Comparison of ENCODE assay signal across 28 cellular contexts in the genomic region with DNA sequence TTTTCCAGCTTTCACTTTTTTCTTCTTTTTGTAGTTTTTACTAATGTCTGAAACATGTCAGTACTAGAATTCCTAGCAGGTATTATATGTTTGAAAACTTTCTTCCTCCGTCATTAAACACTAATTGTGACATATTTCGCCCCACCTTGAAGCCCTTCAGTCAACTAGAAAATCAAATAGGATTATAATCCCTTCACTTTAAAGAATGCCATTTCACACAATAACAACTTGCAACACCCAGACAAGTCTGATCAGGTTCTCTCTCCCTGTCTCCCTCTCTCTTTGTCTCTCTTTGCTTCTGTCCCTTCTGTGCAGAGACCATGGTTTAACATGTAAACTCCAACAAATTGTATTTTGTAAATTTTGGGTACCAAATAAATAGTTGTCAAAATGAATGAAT.
"Had no signal": no experiment of that assay in that cellular context is flagged by ENCODE, and none has a peak within 500 bp of the region (broad histone marks: within the 10 kb centered on the region; RNA-seq: fewer than 3 reads in every experiment).

No MANE protein-coding gene starts in this region.

- H3K27ac ChIP-seq: epithelial cell of prostate, gastrocnemius medialis, WERI-Rb-1 had no signal

- H3K4me1 ChIP-seq: gastrocnemius medialis had no signal

- H3K9me3 ChIP-seq: ascending aorta, gastrocnemius medialis had no signal

- H3K36me3 ChIP-seq: ascending aorta, gastrocnemius medialis, WERI-Rb-1 had no signal

- ATAC-seq: activated CD4-positive, CD25-positive, alpha-beta regulatory T cell treated with anti-CD3 and anti-CD28 coated beads, Interleukin-2, amount 50 U/mL, for 24 hours; activated CD8-positive, alpha-beta T cell treated with anti-CD3 and anti-CD28 coated beads for 36 hours; activated naive CD4-positive, alpha-beta T cell treated with anti-CD3 and anti-CD28 coated beads, Interleukin-2, amount 50 U/mL, for 72 hours; effector memory CD8-positive, alpha-beta T cell; gastrocnemius medialis; T-helper 17 cell had no signal

- DNase-seq: activated B cell treated with CpG ODN at 0.5 μM for 24 hours; activated CD4-positive, alpha-beta T cell treated with anti-CD3 and anti-CD28 coated beads for 48 hours; activated CD4-positive, alpha-beta T cell treated with anti-CD3 and anti-CD28 coated beads, Interleukin-2, amount 50 U/mL, for 1 hour; activated CD4-positive, alpha-beta T cell treated with anti-CD3 and anti-CD28 coated beads, Interleukin-2, amount 50 U/mL, for 48 hours; activated CD8-positive, alpha-beta memory T cell treated with anti-CD3 and anti-CD28 coated beads for 24 hours; activated CD8-positive, alpha-beta T cell treated with anti-CD3 and anti-CD28 coated beads for 36 hours; activated gamma-delta T cell; activated naive CD4-positive, alpha-beta T cell; activated naive CD4-positive, alpha-beta T cell treated with anti-CD3 and anti-CD28 coated beads, Interleukin-2, amount 10 ng/mL, durations not matched to agents 7 days and 5 days; activated naive CD8-positive, alpha-beta T cell treated with anti-CD3 and anti-CD28 coated beads, Interleukin-2, amount 10 ng/mL, durations not matched to agents 7 days and 5 days; activated T-cell treated with anti-CD3 and anti-CD28 coated beads, Interleukin-2, amount 50 U/mL, for 48 hours; caudate nucleus; cortex of kidney; dermis blood vessel endothelial cell; effector CD4-positive, alpha-beta T cell; effector memory CD8-positive, alpha-beta T cell; foreskin fibroblast; gastrocnemius medialis; glutamatergic neuron; T-helper 1 cell; T-helper 17 cell; T1000; WERI-Rb-1 had no signal

- H3K4me3 ChIP-seq: ascending aorta, gastrocnemius medialis had no signal

- H3K27me3 ChIP-seq: ascending aorta, gastrocnemius medialis had no signal

- FAIRE-seq: colon had no signal
